ENCODE assay signal across 10 cellular contexts in genomic region chr7:26100940-26101339, GRCh38. TPM values are rescaled to one million over a fixed set of nuclear protein-coding genes. Genes with fewer than 3 reads are reported as not detected.
DNase-seq lines count a peak whose midpoint lies in the region; ATAC-seq and TF ChIP-seq lines count a peak whose summit lies in the region.
"Had no signal": no experiment of that assay in that cellular context is flagged by ENCODE, and none has a peak within 500 bp of the region (broad histone marks: within the 10 kb centered on the region; RNA-seq: fewer than 3 reads in every experiment).

No MANE protein-coding gene starts in this region.

- intact Hi-C loops in esophagus muscularis mucosa (cut with DNase I): no loop called here

- TF ChIP-seq CTCF in esophagus muscularis mucosa (IDR thresholded peaks at IDR 0.05): no peak

- peak overlapping the region in 2 of 4 donors; percentile 35 to 43 for H3K4me3 ChIP-seq in esophagus muscularis mucosa
- peak overlapping the region in 1 of 7 experiments; percentile 7 for H3K4me3 ChIP-seq in skin epidermis

- H3K27ac ChIP-seq in esophagus muscularis mucosa (replicated peaks in 1 of 4) (peak overlapping the region in 3 of 4 donors; percentile 43 to 52 (median 49)), skin epidermis (peak overlapping the region in 15 of 21 experiments; percentile 17 to 82 (median 64))
- H3K27ac ChIP-seq: 22Rv1, tibial artery had no signal

- H3K36me3 ChIP-seq in esophagus muscularis mucosa: no peaks in the 10 kb centered on the region
- H3K36me3 ChIP-seq: tibial artery had no signal

- no peak for TF ChIP-seq POLR2A in esophagus muscularis mucosa (IDR thresholded peaks at IDR 0.05; ENCODE audit: low read depth)

- ATAC-seq in HG03457 (IDR thresholded peaks at IDR 0.05; ENCODE audit: unreplicated experiment) (no peak), GM18909 (IDR thresholded peaks at IDR 0.05; ENCODE audit: poor library complexity, unreplicated experiment) (no peak)

- no peaks in the 10 kb centered on the region for H3K9me3 ChIP-seq in esophagus muscularis mucosa
- H3K9me3 ChIP-seq: tibial artery had no signal

- TF ChIP-seq EP300 in esophagus muscularis mucosa (IDR thresholded peaks at IDR 0.05): no peak

- H3K27me3 ChIP-seq in esophagus muscularis mucosa: peaks cover 0 to 7% (median 0%) of the 10 kb centered on the region in 4 donors

- peak; percentile 31 for DNase-seq in NCI-H82 (lab: John Stamatoyannopoulos, UW)
- no peak for DNase-seq in NCI-H82 treated with DMSO at 0.1 percent for 48 hours (lab: John Stamatoyannopoulos, UW; ENCODE audit: unreplicated experiment)
- peak; percentile 52 for DNase-seq in NOMO-1 treated with dmso at 0.1 percent for 144 hours (lab: John Stamatoyannopoulos, UW; ENCODE audit: unreplicated experiment)
- no peak for DNase-seq in esophagus muscularis mucosa (ENCODE audit: extremely low spot score)
- DNase-seq in NCI-H146 (lab: John Stamatoyannopoulos, UW): no peak

- H3K4me1 ChIP-seq in esophagus muscularis mucosa: no peaks in the 10 kb centered on the region

- WGBS in esophagus muscularis mucosa: 76% methylated on average over 11 of the region's 11 CpGs

RNA-seq across cellular contexts. Expression of gene NFE2L3, which starts 51.1 kb away (rescaled TPM):
- 1 to 10 TPM; 1.5 to 2.7 (median 2.5) TPM for total RNA-seq in esophagus muscularis mucosa

Comparison
In these comparisons a context has a peak if more than half of its experiments do, and no peak if none do; other contexts are left out.
1. DNase-seq: peak in NCI-H82 (single experiment) and NOMO-1 treated with dmso at 0.1 percent for 144 hours (single experiment); none in NCI-H82 treated with DMSO at 0.1 percent for 48 hours (single experiment), esophagus muscularis mucosa (single experiment) and NCI-H146 (single experiment).